ENCODE assay signal across 9 cellular contexts in genomic region chr12:49824886-49825285, GRCh38. TPM values are rescaled to one million over a fixed set of nuclear protein-coding genes. Genes with fewer than 3 reads are reported as not detected.
A peak's percentile ranks its signal among the peaks of the same experiment; 100 is the strongest.
DNase-seq lines count a peak whose midpoint lies in the region; ATAC-seq and TF ChIP-seq lines count a peak whose summit lies in the region.
"Had no signal": no experiment of that assay in that cellular context is flagged by ENCODE, and none has a peak within 500 bp of the region (broad histone marks: within the 10 kb centered on the region; RNA-seq: fewer than 3 reads in every experiment).

No MANE protein-coding gene starts in this region.

- TF ChIP-seq CTCF in NB4 (IDR thresholded peaks at IDR 0.05; ENCODE audit: low read depth, low read length) (no peak), choroid plexus epithelial cell (conservative IDR thresholded peaks at IDR 0.05; ENCODE audit: low read depth, low read length) (no peak)

- peak overlapping the region; percentile 77 for H3K27ac ChIP-seq in ACC112 (ENCODE audit: low read depth, low read length)

- H3K79me2 ChIP-seq in ACC112 (ENCODE audit: control insufficient read depth, insufficient read depth, low read length, unreplicated experiment), result peaks cover 69% of the 10 kb centered on the region

- H3K4me1 ChIP-seq in ACC112 (ENCODE audit: control insufficient read depth, insufficient read depth, low read length, unreplicated experiment), result peaks cover 48% of the 10 kb centered on the region
- H3K4me1 ChIP-seq in mononuclear cell (ENCODE audit: insufficient read depth, low read length), result peaks cover 71% of the 10 kb centered on the region

- H3K9me3 ChIP-seq in mononuclear cell (ENCODE audit: low read depth, low read length), result no peaks in the 10 kb centered on the region

- ATAC-seq in stimulated activated naive CD8-positive, alpha-beta T cell treated with anti-CD3 and anti-CD28 coated beads, Interleukin-15, Interleukin-2, amounts not matched to agents 100 U/mL and 50 U/mL, for 24 hours, result no peak

- H2AFZ ChIP-seq in ACC112 (ENCODE audit: low read length, unreplicated experiment), result no peak overlapping the region

- DNase-seq in NB4 (ENCODE audit: low read depth), result peak; percentile 89
- DNase-seq in choroid plexus epithelial cell (ENCODE audit: low read depth), result peak; percentile 59
- no peak for DNase-seq in NCI-H524 (lab: John Stamatoyannopoulos, UW)
- no peak for DNase-seq in DMS114 treated with DMSO at 0.1 percent for 48 hours (lab: John Stamatoyannopoulos, UW; ENCODE audit: unreplicated experiment)
- no peak for DNase-seq in stimulated activated naive CD8-positive, alpha-beta T cell treated with anti-CD3 and anti-CD28 coated beads, Interleukin-15, Interleukin-2, amounts not matched to agents 100 U/mL and 50 U/mL, for 24 hours
- no peak for DNase-seq in activated T-cell treated with anti-CD3 and anti-CD28 coated beads, Interleukin-2, amount 50 U/mL, for 48 hours
- DNase-seq: activated naive CD8-positive, alpha-beta T cell treated with anti-CD3 and anti-CD28 coated beads for 36 hours had no signal

- H3K27me3 ChIP-seq in ACC112 (ENCODE audit: insufficient read depth, low read length) (no peaks in the 10 kb centered on the region), mononuclear cell (ENCODE audit: insufficient read depth, low read length) (no peaks in the 10 kb centered on the region)

- H3K4me3 ChIP-seq in ACC112 (ENCODE audit: low read depth, low read length), result peak overlapping the region; percentile 88
- H3K4me3 ChIP-seq in NB4 (ENCODE audit: low read depth, low read length), result peak overlapping the region; percentile 21
- H3K4me3 ChIP-seq in choroid plexus epithelial cell (ENCODE audit: low read depth, low read length), result no peak overlapping the region
- H3K4me3 ChIP-seq in mononuclear cell (ENCODE audit: low read length), result peak overlapping the region; percentile 15

- no peak for TF ChIP-seq POLR2A in NB4 (IDR thresholded peaks at IDR 0.05; ENCODE audit: extremely low read depth, insufficient read length)

- no peaks in the 10 kb centered on the region for H3K36me3 ChIP-seq in ACC112 (ENCODE audit: insufficient read depth, low read length)

RNA-seq across cellular contexts. Expression of gene NCKAP5L, which starts 3.3 kb away (rescaled TPM):
- 13.7 TPM for total RNA-seq in mononuclear cell

RNA-seq across cellular contexts. Expression of gene BCDIN3D, which starts 18.0 kb away (rescaled TPM):
- 4.7 TPM for total RNA-seq in mononuclear cell

Comparison
In these comparisons a context has a peak if more than half of its experiments do, and no peak if none do; other contexts are left out.
1. DNase-seq: peak in NB4 (single experiment) and choroid plexus epithelial cell (single experiment); none in NCI-H524 (0 of 2), DMS114 treated with DMSO at 0.1 percent for 48 hours (single experiment), stimulated activated naive CD8-positive, alpha-beta T cell treated with anti-CD3 and anti-CD28 coated beads, Interleukin-15, Interleukin-2, amounts not matched to agents 100 U/mL and 50 U/mL, for 24 hours (single experiment) and activated T-cell treated with anti-CD3 and anti-CD28 coated beads, Interleukin-2, amount 50 U/mL, for 48 hours (0 of 2).